In the genomic region with DNA sequence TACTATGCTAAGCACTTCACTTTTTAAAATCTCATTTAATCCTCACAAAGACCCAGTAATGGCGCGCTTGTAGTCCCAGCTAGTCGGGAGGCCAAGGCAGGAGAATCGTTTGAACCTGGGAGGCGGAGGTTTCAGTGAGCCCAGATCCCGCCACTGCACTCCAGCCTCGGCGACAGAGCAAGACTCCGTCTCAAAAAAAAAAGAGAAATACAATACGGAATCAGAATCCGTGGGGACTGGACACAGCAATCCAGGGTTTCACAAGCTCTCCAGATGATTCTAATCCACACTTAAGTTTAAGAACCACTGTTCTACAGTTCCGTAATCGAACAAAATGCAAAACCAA, we compare ENCODE assay signal across 8 cellular contexts. TPM values are rescaled to one million over a fixed set of nuclear protein-coding genes. Genes with fewer than 3 reads are reported as not detected.
A peak's percentile ranks its signal among the peaks of the same experiment; 100 is the strongest.
DNase-seq lines count a peak whose midpoint lies in the region; ATAC-seq and TF ChIP-seq lines count a peak whose summit lies in the region.

No MANE protein-coding gene starts in this region.

- H3K9me3 ChIP-seq in BLaER1 (no peaks in the 10 kb centered on the region), ectodermal cell (ENCODE audit: control insufficient read depth, low read length) (no peaks in the 10 kb centered on the region)

- H3K36me3 Mint-ChIP-seq in nephron progenitor cell (ENCODE audit: low read depth), result no peaks in the 10 kb centered on the region

- peak overlapping the region; percentile 83 for H3K27ac Mint-ChIP-seq in nephron progenitor cell

- peak overlapping the region; percentile 88 for H3K9ac ChIP-seq in BLaER1

- DNase-seq in MV-4-11 (lab: John Stamatoyannopoulos, UW), result peak; percentile 42
- no peak for DNase-seq in nephron progenitor cell
- no peak for DNase-seq in NCI-H345 treated with DMSO at 0.1 percent for 48 hours (lab: John Stamatoyannopoulos, UW; ENCODE audit: unreplicated experiment)
- no peak for DNase-seq in NAMALWA (ENCODE audit: low spot score)
- DNase-seq in HPDE6-E6E7 (ENCODE audit: extremely low spot score), result no peak

- peak overlapping the region; percentile 95 for H3K4me3 Mint-ChIP-seq in nephron progenitor cell

- no peaks in the 10 kb centered on the region for H3K27me3 Mint-ChIP-seq in nephron progenitor cell (ENCODE audit: low read depth, poor library complexity)

- ATAC-seq in GM21737 (IDR thresholded peaks at IDR 0.05; ENCODE audit: unreplicated experiment), result no peak

- peak overlapping the region; percentile 88 for H3K4me3 ChIP-seq in BLaER1
- peak overlapping the region; percentile 83 for H3K4me3 ChIP-seq in ectodermal cell (ENCODE audit: insufficient read depth, low read depth, low read length)

- H3K4me2 ChIP-seq in BLaER1, result peak overlapping the region; percentile 81

- no peaks in the 10 kb centered on the region for H4K20me1 ChIP-seq in BLaER1

- no peak for TF ChIP-seq CTCF in nephron progenitor cell (IDR thresholded peaks at IDR 0.05)

- peak overlapping the region; percentile 85 for H3K27ac ChIP-seq in BLaER1
- no peak overlapping the region for H3K27ac ChIP-seq in ectodermal cell (ENCODE audit: insufficient read depth, low read depth, low read length, poor library complexity, severe bottlenecking)

- H3K27me3 ChIP-seq in BLaER1, result no peaks in the 10 kb centered on the region
- H3K27me3 ChIP-seq in ectodermal cell (ENCODE audit: control insufficient read depth, insufficient read depth, low read length, poor library complexity, severe bottlenecking), result no peaks in the 10 kb centered on the region

- H3K4me1 Mint-ChIP-seq in nephron progenitor cell, result peaks cover 29% of the 10 kb centered on the region

- H3K4me1 ChIP-seq in BLaER1 (peaks cover 15% of the 10 kb centered on the region), ectodermal cell (ENCODE audit: control insufficient read depth, insufficient read depth, low read length) (no peaks in the 10 kb centered on the region)

- 84 to 87% methylated on average over 13 of the region's 13 CpGs for WGBS in ectodermal cell, 2 experiments

- H3K9me3 Mint-ChIP-seq in nephron progenitor cell, result no peaks in the 10 kb centered on the region

- H3K36me3 ChIP-seq in BLaER1, result no peaks in the 10 kb centered on the region
- H3K36me3 ChIP-seq in ectodermal cell (ENCODE audit: control insufficient read depth, insufficient read depth, low read length), result no peaks in the 10 kb centered on the region

RNA-seq across cellular contexts. Expression of gene SUMF1, which starts 0.4 kb away (rescaled TPM):
- polyA plus RNA-seq in ectodermal cell (2013, experiment 1 of 4), result 13.1 TPM
- 13.6 TPM for polyA plus RNA-seq in ectodermal cell (2013, experiment 2 of 4)
- 10.2 TPM for polyA plus RNA-seq in ectodermal cell (2013, experiment 3 of 4)
- 11.1 TPM for polyA plus RNA-seq in ectodermal cell (2013, experiment 4 of 4)

RNA-seq across cellular contexts. Expression of gene ITPR1, which starts 25.7 kb away (rescaled TPM):
- polyA plus RNA-seq in ectodermal cell (2013, experiment 1 of 4), result 3.5 TPM
- 3.0 TPM for polyA plus RNA-seq in ectodermal cell (2013, experiment 2 of 4)
- 3.1 TPM for polyA plus RNA-seq in ectodermal cell (2013, experiment 3 of 4)
- polyA plus RNA-seq in ectodermal cell (2013, experiment 4 of 4), result 3.3 TPM
